Comparison of ENCODE assay signal across 18 cellular contexts in genomic region chr2:125553768-125554167, GRCh38.
DNase-seq lines count a peak whose midpoint lies in the region; ATAC-seq, FAIRE-seq and TF ChIP-seq lines count a peak whose summit lies in the region.
"Had no signal": no experiment of that assay in that cellular context is flagged by ENCODE, and none has a peak within 500 bp of the region (broad histone marks: within the 10 kb centered on the region; RNA-seq: fewer than 3 reads in every experiment).

No MANE protein-coding gene starts in this region.

- H2BK15ac ChIP-seq in mesendoderm (replicated peaks; ENCODE audit: low read depth) = no peak overlapping the region

- FAIRE-seq in D721Med (lab: Jason Lieb, UNC) = peak; percentile 96
- FAIRE-seq: A204.1 had no signal

- ATAC-seq in HG03457 (IDR thresholded peaks at IDR 0.05; ENCODE audit: unreplicated experiment) = no peak
- no peak for ATAC-seq in HG03095 (IDR thresholded peaks at IDR 0.05; ENCODE audit: unreplicated experiment)
- no peak for ATAC-seq in activated T-helper 17 cell treated with anti-CD3 and anti-CD28 coated beads, Interleukin-2, amount 50 U/mL, for 72 hours (replicated peaks)
- ATAC-seq: HCT116 had no signal

- H2BK120ac ChIP-seq in mesendoderm (ENCODE audit: low read depth, low read length) = no peak overlapping the region

- H3K4ac ChIP-seq in mesendoderm (ENCODE audit: low read depth, low read length) = no peak overlapping the region

- H3K4me3 Mint-ChIP-seq in activated T-helper 17 cell treated with anti-CD3 and anti-CD28 coated beads, Interleukin-2, amount 50 U/mL, for 72 hours = no peak overlapping the region
- H3K4me3 Mint-ChIP-seq: CD4-positive, alpha-beta T cell; HFFc6 had no signal

- H2BK5ac ChIP-seq in mesendoderm (ENCODE audit: low read length) = no peak overlapping the region

- H3K23ac ChIP-seq in mesendoderm (ENCODE audit: low read length) = no peak overlapping the region

- no peak overlapping the region for H3K18ac ChIP-seq in mesendoderm (ENCODE audit: low read length)

- H3K4me2 ChIP-seq in mesendoderm (ENCODE audit: low read length) = no peak overlapping the region

- H3K79me2 ChIP-seq in mesendoderm (ENCODE audit: control insufficient read depth, insufficient read depth, low read length) = no peaks in the 10 kb centered on the region

- no peaks in the 10 kb centered on the region for H3K36me3 Mint-ChIP-seq in activated T-helper 17 cell treated with anti-CD3 and anti-CD28 coated beads, Interleukin-2, amount 50 U/mL, for 72 hours (ENCODE audit: low read depth)

- no peaks in the 10 kb centered on the region for H3K4me1 ChIP-seq in mesendoderm (ENCODE audit: control insufficient read depth, low read depth, low read length)
- H3K4me1 ChIP-seq: Caco-2 had no signal

- DNase-seq in D721Med (ENCODE audit: insufficient read length, low spot score) (no peak), NCI-H82 (lab: John Stamatoyannopoulos, UW) (peak; percentile 98), mesendoderm (peak; percentile 73)
- DNase-seq: AML-193; Caco-2; CD4-positive, alpha-beta T cell; DMS79 treated with DMSO at 0.1 percent for 48 hours; GF-D8; GOT3; H7; HFFc6 had no signal

- H3K27ac ChIP-seq in mesendoderm (ENCODE audit: low read depth, low read length) = no peak overlapping the region
- H3K27ac ChIP-seq: C4-2B, HL-60 had no signal

- H3K27me3 ChIP-seq in mesendoderm (ENCODE audit: insufficient read depth, low read length, poor library complexity) = no peaks in the 10 kb centered on the region

- H3K4me3 ChIP-seq in mesendoderm (ENCODE audit: low read length) = no peak overlapping the region

- no peak for TF ChIP-seq CTCF in D721Med (IDR thresholded peaks at IDR 0.05; ENCODE audit: insufficient read depth, missing control alignments)

- no peaks in the 10 kb centered on the region for H3K27me3 Mint-ChIP-seq in activated T-helper 17 cell treated with anti-CD3 and anti-CD28 coated beads, Interleukin-2, amount 50 U/mL, for 72 hours
- H3K27me3 Mint-ChIP-seq: CD4-positive, alpha-beta T cell had no signal

- no peak overlapping the region for H3K9ac ChIP-seq in mesendoderm (ENCODE audit: low read length)

- H3K4me1 Mint-ChIP-seq in activated T-helper 17 cell treated with anti-CD3 and anti-CD28 coated beads, Interleukin-2, amount 50 U/mL, for 72 hours = no peaks in the 10 kb centered on the region

- no peak overlapping the region for H3K56ac ChIP-seq in mesendoderm (ENCODE audit: low read length)

- H3K79me1 ChIP-seq in mesendoderm (ENCODE audit: low read length) = no peaks in the 10 kb centered on the region

- WGBS in mesendoderm (ENCODE audit: extremely low coverage, insufficient coverage, low lambda C conversion rate) = no CpG with 5 or more reads among the region's 1 CpG

- H3K36me3 ChIP-seq in mesendoderm (ENCODE audit: control insufficient read depth, insufficient read depth, low read length) = no peaks in the 10 kb centered on the region

- no peak overlapping the region for H4K5ac ChIP-seq in mesendoderm (ENCODE audit: low read length)

- no peak overlapping the region for H2AK5ac ChIP-seq in mesendoderm (ENCODE audit: low read length)

- peaks cover 18% of the 10 kb centered on the region for H3K9me3 Mint-ChIP-seq in activated T-helper 17 cell treated with anti-CD3 and anti-CD28 coated beads, Interleukin-2, amount 50 U/mL, for 72 hours

- H3K27ac Mint-ChIP-seq in activated T-helper 17 cell treated with anti-CD3 and anti-CD28 coated beads, Interleukin-2, amount 50 U/mL, for 72 hours = no peak overlapping the region
- H3K27ac Mint-ChIP-seq: CD4-positive, alpha-beta T cell; HFFc6 had no signal

- H4K8ac ChIP-seq in mesendoderm (ENCODE audit: low read depth, low read length) = no peak overlapping the region
